18 cellular contexts compared by ENCODE assay signal in genomic region chr12:4084631-4085030, GRCh38.
"Had no signal": no experiment of that assay in that cellular context is flagged by ENCODE, and none has a peak within 500 bp of the region (broad histone marks: within the 10 kb centered on the region; RNA-seq: fewer than 3 reads in every experiment).

No MANE protein-coding gene starts in this region.

- ATAC-seq: activated CD4-positive, alpha-beta T cell treated with anti-CD3 and anti-CD28 coated beads for 36 hours; naive thymus-derived CD8-positive, alpha-beta T cell; psoas muscle had no signal

- H3K27me3 Mint-ChIP-seq: activated CD4-positive, alpha-beta T cell treated with anti-CD3 and anti-CD28 coated beads for 36 hours; activated naive CD8-positive, alpha-beta T cell treated with anti-CD3 and anti-CD28 coated beads for 36 hours; naive thymus-derived CD8-positive, alpha-beta T cell had no signal

- H3K4me1 Mint-ChIP-seq: naive thymus-derived CD8-positive, alpha-beta T cell had no signal

- H3K4me3 Mint-ChIP-seq: activated CD4-positive, alpha-beta T cell treated with anti-CD3 and anti-CD28 coated beads for 36 hours; activated naive CD8-positive, alpha-beta T cell treated with anti-CD3 and anti-CD28 coated beads for 36 hours; naive thymus-derived CD8-positive, alpha-beta T cell; neural progenitor cell had no signal

- H3K4me1 ChIP-seq: neural progenitor cell, parathyroid adenoma, psoas muscle, right atrium auricular region, spleen, transverse colon had no signal

- H3K27me3 ChIP-seq: brain microvascular endothelial cell, neural progenitor cell, right atrium auricular region, spleen, transverse colon had no signal

- H3K9ac ChIP-seq: neural progenitor cell, parathyroid adenoma had no signal

- H3K9me3 Mint-ChIP-seq: activated naive CD8-positive, alpha-beta T cell treated with anti-CD3 and anti-CD28 coated beads for 36 hours; naive thymus-derived CD8-positive, alpha-beta T cell; neural progenitor cell had no signal

- H3K4me3 ChIP-seq: heart right ventricle, neural progenitor cell, psoas muscle, right atrium auricular region, spleen, transverse colon had no signal

- H3K36me3 Mint-ChIP-seq: activated naive CD8-positive, alpha-beta T cell treated with anti-CD3 and anti-CD28 coated beads for 36 hours had no signal

- H3K27ac Mint-ChIP-seq: activated CD4-positive, alpha-beta T cell treated with anti-CD3 and anti-CD28 coated beads for 36 hours; activated naive CD8-positive, alpha-beta T cell treated with anti-CD3 and anti-CD28 coated beads for 36 hours; naive thymus-derived CD8-positive, alpha-beta T cell; neural progenitor cell had no signal

- H3K36me3 ChIP-seq: brain microvascular endothelial cell, heart right ventricle, neural progenitor cell, right atrium auricular region, spleen, transverse colon had no signal

- H3K9me3 ChIP-seq: heart right ventricle, psoas muscle, right atrium auricular region, spleen, transverse colon had no signal

- H3K27ac ChIP-seq: brain microvascular endothelial cell, heart right ventricle, neural progenitor cell, parathyroid adenoma, psoas muscle, right atrium auricular region, spleen, transverse colon had no signal

- DNase-seq: activated CD4-positive, alpha-beta T cell treated with anti-CD3 and anti-CD28 coated beads for 36 hours; activated CD4-positive, CD25-positive, alpha-beta regulatory T cell; activated effector memory CD4-positive, alpha-beta T cell treated with Interleukin-2 at 50 U/mL for 16 hours; activated naive CD4-positive, alpha-beta T cell treated with Interleukin-2 at 50 U/mL for 16 hours; activated naive CD8-positive, alpha-beta T cell treated with anti-CD3 and anti-CD28 coated beads for 36 hours; brain microvascular endothelial cell; cortex of kidney; heart right ventricle; mesenchymal stem cell; naive thymus-derived CD8-positive, alpha-beta T cell; occipital lobe; spleen; stimulated activated naive CD4-positive, alpha-beta T cell treated with Interleukin-2 at 50 U/mL for 16 hours; transverse colon had no signal
